Comparison of ENCODE assay signal across 7 cellular contexts in genomic region chr1:120901781-120902180, GRCh38. TPM values are rescaled to one million over a fixed set of nuclear protein-coding genes. Genes with fewer than 3 reads are reported as not detected.
"Had no signal": no experiment of that assay in that cellular context is flagged by ENCODE, and none has a peak within 500 bp of the region (broad histone marks: within the 10 kb centered on the region; RNA-seq: fewer than 3 reads in every experiment).

No MANE protein-coding gene starts in this region.

RNA-seq across cellular contexts. Expression of gene PPIAL4A, which starts 12.2 kb away (rescaled TPM):
- total RNA-seq: GM23248, H4, H7, HepG2, HFFc6, HT1080 had no signal
- polyA plus RNA-seq: GM23248, HepG2, IgD-negative memory B cell had no signal
